ENCODE assay signal across 8 cellular contexts in genomic region chrX:125205084-125205917, GRCh38.
DNase-seq lines count a peak whose midpoint lies in the region; ATAC-seq and TF ChIP-seq lines count a peak whose summit lies in the region.

No MANE protein-coding gene starts in this region.

- in situ Hi-C loops in ACHN (cut with HindIII; ENCODE audit: low pct_ligation_motif_present, low pct_unique_long_range_greater_than_20kb, low sequenced_read_pairs) (no loop called here), SK-MEL-5 (cut with HindIII; ENCODE audit: low pct_unique_long_range_greater_than_20kb, low sequenced_read_pairs) (no loop called here)

- H3K27me3 ChIP-seq in GM23338 (ENCODE audit: insufficient read depth) = peaks cover 33% of the 10 kb centered on the region
- H3K27me3 ChIP-seq in effector memory CD4-positive, alpha-beta T cell (replicated peaks; ENCODE audit: control insufficient read depth, insufficient read depth, low read length, poor library complexity, severe bottlenecking) = peaks cover 11% of the 10 kb centered on the region

- no peaks in the 10 kb centered on the region for H3K36me3 ChIP-seq in GM23338 (ENCODE audit: insufficient read depth)
- no peaks in the 10 kb centered on the region for H3K36me3 ChIP-seq in effector memory CD4-positive, alpha-beta T cell (ENCODE audit: control insufficient read depth, insufficient read depth, low read length)

- H3K9me3 Mint-ChIP-seq in GM23338 (no peaks in the 10 kb centered on the region), memory B cell (peaks cover 2% of the 10 kb centered on the region)

- H3K79me2 ChIP-seq in GM23338 (replicated peaks; ENCODE audit: insufficient read depth) = no peaks in the 10 kb centered on the region

- H3K4me1 Mint-ChIP-seq in GM23338 (peaks cover 14% of the 10 kb centered on the region), memory B cell (peaks cover 2% of the 10 kb centered on the region)

- H3K9me2 ChIP-seq in GM23338 (ENCODE audit: insufficient read depth) = no peaks in the 10 kb centered on the region

- DNase-seq in ACHN (peak; percentile 71), GM23338 (ENCODE audit: low spot score) (peak; percentile 78), SK-MEL-5 (ENCODE audit: low read depth, low spot score) (peak; percentile 78), memory B cell (ENCODE audit: low spot score in 2 of 2) (no peak), superior temporal gyrus (ENCODE audit: extremely low spot score) (peak; percentile 32), RPMI8226 (no peak)
- DNase-seq in effector memory CD4-positive, alpha-beta T cell = no peak

- peak overlapping the region; percentile 65 for H3K4me3 ChIP-seq in GM23338
- peak overlapping the region; percentile 37 for H3K4me3 ChIP-seq in effector memory CD4-positive, alpha-beta T cell (ENCODE audit: insufficient read depth, low read depth, low read length, poor library complexity, severe bottlenecking)

- H3K36me3 Mint-ChIP-seq in GM23338 (ENCODE audit: low read depth) (no peaks in the 10 kb centered on the region), memory B cell (no peaks in the 10 kb centered on the region)

- H2AFZ ChIP-seq in GM23338 = no peak overlapping the region

- H3K9me3 ChIP-seq in effector memory CD4-positive, alpha-beta T cell (ENCODE audit: control insufficient read depth, low read length) = no peaks in the 10 kb centered on the region

- no peaks in the 10 kb centered on the region for H3F3A ChIP-seq in GM23338 (replicated peaks; ENCODE audit: low read depth)

- ATAC-seq in GM23338 (peak; percentile 48), memory B cell (ENCODE audit: low read depth) (no peak), GM18867 (IDR thresholded peaks at IDR 0.05; ENCODE audit: unreplicated experiment) (no peak)

- H3K27ac ChIP-seq in GM23338 (ENCODE audit: low read depth) = no peak overlapping the region
- no peak overlapping the region for H3K27ac ChIP-seq in effector memory CD4-positive, alpha-beta T cell (ENCODE audit: insufficient read depth, low read length, poor library complexity, severe bottlenecking)

- peak overlapping the region; percentile 81 for H3K27ac Mint-ChIP-seq in GM23338
- no peak overlapping the region for H3K27ac Mint-ChIP-seq in memory B cell

- peak overlapping the region; percentile 84 for H3K4me3 Mint-ChIP-seq in GM23338
- peak overlapping the region; percentile 43 for H3K4me3 Mint-ChIP-seq in memory B cell

- H3K27me3 Mint-ChIP-seq in GM23338 (ENCODE audit: insufficient read depth, low read depth, poor library complexity) (peaks cover 22% of the 10 kb centered on the region), memory B cell (peaks cover 7% of the 10 kb centered on the region)

- peak; percentile 49 to 53 for TF ChIP-seq CTCF in GM23338 (conservative IDR thresholded peaks at IDR 0.05; ENCODE audit: low read depth in 2 of 2)

- no peaks in the 10 kb centered on the region for H4K20me1 ChIP-seq in GM23338 (replicated peaks; ENCODE audit: insufficient read depth)

- peak overlapping the region; percentile 83 for H3K4me2 ChIP-seq in GM23338

- peaks cover 29% of the 10 kb centered on the region for H3K4me1 ChIP-seq in GM23338 (ENCODE audit: insufficient read depth)
- H3K4me1 ChIP-seq in effector memory CD4-positive, alpha-beta T cell (ENCODE audit: control insufficient read depth, insufficient read depth, low read length, poor library complexity, severe bottlenecking) = peaks cover 4% of the 10 kb centered on the region

TF ChIP-seq in GM23338, 12 proteins besides CTCF, POLR2A, EP300 and RAD21:
- TF ChIP-seq POLR2AphosphoS5 (IDR thresholded peaks at IDR 0.05; ENCODE audit: low read depth) = peak; percentile 37
- no peak for TF ChIP-seq NANOG (IDR thresholded peaks at IDR 0.05; ENCODE audit: borderline replicate concordance)

Comparison
In these comparisons a context has a peak if more than half of its experiments do, and no peak if none do; other contexts are left out.
1. DNase-seq: peak in ACHN (single experiment), GM23338 (single experiment), SK-MEL-5 (single experiment) and superior temporal gyrus (single experiment); none in effector memory CD4-positive, alpha-beta T cell (0 of 3), memory B cell (0 of 2) and RPMI8226 (single experiment).